8 cellular contexts compared by ENCODE assay signal in the genomic region with DNA sequence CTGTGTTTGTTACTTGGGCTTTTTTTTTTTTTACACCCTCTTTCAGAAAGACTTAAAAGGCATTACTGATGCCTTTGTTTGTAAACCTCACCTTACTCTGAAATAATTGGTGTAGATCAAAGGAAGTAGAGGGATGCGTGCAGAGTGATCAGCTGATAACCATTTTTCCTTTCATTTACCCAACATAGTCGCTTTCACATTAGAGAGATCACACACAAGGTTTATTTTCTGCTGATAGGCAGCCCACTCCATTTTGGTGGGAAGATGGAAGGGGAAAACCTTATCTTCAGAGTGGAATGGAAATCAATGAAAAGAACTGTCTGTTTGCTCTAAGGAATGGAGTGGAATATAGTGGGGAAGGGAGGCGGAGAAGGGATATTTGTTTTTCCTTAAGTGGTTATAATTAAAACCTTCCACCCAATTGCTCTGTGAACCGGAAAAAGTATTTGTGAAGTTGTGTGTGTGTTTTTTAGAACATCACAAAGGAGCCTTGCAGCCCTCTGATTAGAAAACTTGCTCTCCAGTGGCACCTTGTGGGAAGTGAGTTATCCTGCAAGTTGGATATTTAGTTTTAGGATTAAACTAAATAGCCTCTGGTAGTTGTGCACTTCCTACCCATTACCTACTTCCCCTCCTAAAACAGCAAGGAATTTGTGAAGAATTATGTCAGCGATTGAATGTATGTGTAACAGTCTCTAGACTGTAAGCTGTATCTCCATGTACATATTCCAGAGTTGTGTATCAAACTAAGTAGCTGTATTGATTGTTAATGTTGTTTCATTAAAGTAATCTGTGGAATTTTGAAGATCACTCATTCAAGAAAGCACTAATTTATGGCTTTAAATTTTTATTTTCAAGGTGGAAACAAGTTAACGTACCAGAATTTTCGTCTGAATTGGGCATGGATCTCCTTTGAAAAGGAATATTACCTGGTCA.
DNase-seq lines count a peak whose midpoint lies in the region; ATAC-seq and TF ChIP-seq lines count a peak whose summit lies in the region.

No MANE protein-coding gene starts in this region.

- H3K4me3 ChIP-seq in kidney epithelial cell (ENCODE audit: low read depth, low read length), result no peak overlapping the region

- no peaks in the 10 kb centered on the region for H3K36me3 Mint-ChIP-seq in activated CD8-positive, alpha-beta T cell treated with anti-CD3 and anti-CD28 coated beads for 36 hours (ENCODE audit: low read depth)
- no peaks in the 10 kb centered on the region for H3K36me3 Mint-ChIP-seq in activated CD8-positive, alpha-beta T cell treated with anti-CD3 and anti-CD28 coated beads, Interleukin-2, amount 10 ng/mL, durations not matched to agents 7 days and 5 days (ENCODE audit: low read depth)

- intact Hi-C loops in activated CD8-positive, alpha-beta T cell treated with anti-CD3 and anti-CD28 coated beads for 36 hours (cut with micrococcal nuclease), result no loop called here

- no peak overlapping the region for H3K27ac Mint-ChIP-seq in activated CD8-positive, alpha-beta T cell treated with anti-CD3 and anti-CD28 coated beads for 36 hours
- no peak overlapping the region for H3K27ac Mint-ChIP-seq in activated CD8-positive, alpha-beta T cell treated with anti-CD3 and anti-CD28 coated beads, Interleukin-2, amount 10 ng/mL, durations not matched to agents 7 days and 5 days

- no peaks in the 10 kb centered on the region for H3K27me3 ChIP-seq in kidney epithelial cell (ENCODE audit: control insufficient read depth, insufficient read depth, low read length)

- no peaks in the 10 kb centered on the region for H3K9me3 Mint-ChIP-seq in activated CD8-positive, alpha-beta T cell treated with anti-CD3 and anti-CD28 coated beads for 36 hours
- no peaks in the 10 kb centered on the region for H3K9me3 Mint-ChIP-seq in activated CD8-positive, alpha-beta T cell treated with anti-CD3 and anti-CD28 coated beads, Interleukin-2, amount 10 ng/mL, durations not matched to agents 7 days and 5 days (ENCODE audit: insufficient read depth)

- ATAC-seq in activated CD8-positive, alpha-beta T cell treated with anti-CD3 and anti-CD28 coated beads for 36 hours, result no peak
- no peak for ATAC-seq in activated CD8-positive, alpha-beta T cell treated with anti-CD3 and anti-CD28 coated beads, Interleukin-2, amount 10 ng/mL, durations not matched to agents 7 days and 5 days
- no peak for ATAC-seq in GM18511 (IDR thresholded peaks at IDR 0.05; ENCODE audit: unreplicated experiment)
- no peak for ATAC-seq in HG02840 (IDR thresholded peaks at IDR 0.05; ENCODE audit: low FRiP score, unreplicated experiment)

- TF ChIP-seq CTCF in activated CD8-positive, alpha-beta T cell treated with anti-CD3 and anti-CD28 coated beads for 36 hours (IDR thresholded peaks at IDR 0.05), result peak; percentile 28
- TF ChIP-seq CTCF in kidney epithelial cell (IDR thresholded peaks at IDR 0.05; ENCODE audit: insufficient read depth, low read length, poor library complexity, severe bottlenecking), result peak; percentile 70

- H3K27me3 Mint-ChIP-seq in activated CD8-positive, alpha-beta T cell treated with anti-CD3 and anti-CD28 coated beads for 36 hours, result no peaks in the 10 kb centered on the region
- no peaks in the 10 kb centered on the region for H3K27me3 Mint-ChIP-seq in activated CD8-positive, alpha-beta T cell treated with anti-CD3 and anti-CD28 coated beads, Interleukin-2, amount 10 ng/mL, durations not matched to agents 7 days and 5 days (ENCODE audit: low read depth)

- CTCF ChIA-PET in activated CD8-positive, alpha-beta T cell treated with anti-CD3 and anti-CD28 coated beads for 36 hours (lab: Charles Lee), result no interaction called here
- CTCF ChIA-PET in activated CD8-positive, alpha-beta T cell treated with anti-CD3 and anti-CD28 coated beads, Interleukin-2, amount 10 ng/mL, durations not matched to agents 7 days and 5 days (lab: Charles Lee), result no interaction called here

- H3K36me3 ChIP-seq in kidney epithelial cell (ENCODE audit: control insufficient read depth, insufficient read depth, low read length), result no peaks in the 10 kb centered on the region

- H3K4me3 Mint-ChIP-seq in activated CD8-positive, alpha-beta T cell treated with anti-CD3 and anti-CD28 coated beads for 36 hours, result no peak overlapping the region
- no peak overlapping the region for H3K4me3 Mint-ChIP-seq in activated CD8-positive, alpha-beta T cell treated with anti-CD3 and anti-CD28 coated beads, Interleukin-2, amount 10 ng/mL, durations not matched to agents 7 days and 5 days

- no peaks in the 10 kb centered on the region for H3K4me1 Mint-ChIP-seq in activated CD8-positive, alpha-beta T cell treated with anti-CD3 and anti-CD28 coated beads for 36 hours (ENCODE audit: low read depth)
- H3K4me1 Mint-ChIP-seq in activated CD8-positive, alpha-beta T cell treated with anti-CD3 and anti-CD28 coated beads, Interleukin-2, amount 10 ng/mL, durations not matched to agents 7 days and 5 days (ENCODE audit: low read depth), result no peaks in the 10 kb centered on the region

- POLR2A ChIA-PET in activated CD8-positive, alpha-beta T cell treated with anti-CD3 and anti-CD28 coated beads for 36 hours (lab: Charles Lee), result no interaction called here
- POLR2A ChIA-PET in activated CD8-positive, alpha-beta T cell treated with anti-CD3 and anti-CD28 coated beads, Interleukin-2, amount 10 ng/mL, durations not matched to agents 7 days and 5 days (lab: Charles Lee), result no interaction called here

- DNase-seq in activated CD8-positive, alpha-beta T cell treated with anti-CD3 and anti-CD28 coated beads for 36 hours, result peak; percentile 5
- DNase-seq in activated CD8-positive, alpha-beta T cell treated with anti-CD3 and anti-CD28 coated beads, Interleukin-2, amount 10 ng/mL, durations not matched to agents 7 days and 5 days, result no peak
- DNase-seq in NCI-H1092 (lab: John Stamatoyannopoulos, UW) (peak; percentile 55), astrocyte of the hippocampus (ENCODE audit: low read depth, low spot score) (peak; percentile 59), kidney epithelial cell (ENCODE audit: low read depth) (peak; percentile 5), ureter (ENCODE audit: low spot score) (no peak)

Comparison
In these comparisons a context has a peak if more than half of its experiments do, and no peak if none do; other contexts are left out.
1. DNase-seq: peak in activated CD8-positive, alpha-beta T cell treated with anti-CD3 and anti-CD28 coated beads for 36 hours (single experiment), NCI-H1092 (single experiment), astrocyte of the hippocampus (single experiment) and kidney epithelial cell (single experiment); none in activated CD8-positive, alpha-beta T cell treated with anti-CD3 and anti-CD28 coated beads, Interleukin-2, amount 10 ng/mL, durations not matched to agents 7 days and 5 days (single experiment) and ureter (single experiment).